In the genomic region with DNA sequence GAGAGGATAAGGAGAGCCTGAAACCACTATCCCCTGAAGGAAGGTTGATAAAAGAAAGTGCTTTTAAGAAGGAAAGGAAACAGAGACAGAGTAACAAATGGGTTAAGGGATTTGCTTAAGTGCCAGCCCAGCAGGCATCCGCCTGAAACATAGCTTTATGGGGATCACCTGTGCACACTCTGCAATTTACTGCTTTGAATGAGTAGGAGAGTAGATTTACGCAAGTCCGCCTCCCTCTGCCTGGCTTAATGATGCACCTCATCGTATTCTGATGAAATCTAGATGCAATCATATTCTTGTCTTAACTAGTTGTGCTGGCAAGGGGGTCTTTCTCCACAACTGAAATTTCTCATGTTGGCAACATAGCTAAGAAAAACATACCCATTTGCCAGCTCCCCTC, we compare ENCODE assay signal across 2 cellular contexts.
TF ChIP-seq lines count a peak whose summit lies in the region.

No MANE protein-coding gene starts in this region.

TF ChIP-seq in HCT116, 20 proteins besides CTCF, POLR2A, EP300 and RAD21 (continued from another document):
- TF ChIP-seq CEBPB (IDR thresholded peaks at IDR 0.05; ENCODE audit: low read depth), result peak; percentile 93

TF ChIP-seq in H1, 55 proteins besides CTCF, POLR2A, EP300 and RAD21:
- TF ChIP-seq NANOG (IDR thresholded peaks at IDR 0.05; ENCODE audit: insufficient read depth, low read depth, low read length, poor library complexity, severe bottlenecking), result peak; percentile 71
- no peak for TF ChIP-seq SUZ12 (IDR thresholded peaks at IDR 0.05; ENCODE audit: low read length)
